ENCODE assay signal across 1 cellular context in the genomic region with DNA sequence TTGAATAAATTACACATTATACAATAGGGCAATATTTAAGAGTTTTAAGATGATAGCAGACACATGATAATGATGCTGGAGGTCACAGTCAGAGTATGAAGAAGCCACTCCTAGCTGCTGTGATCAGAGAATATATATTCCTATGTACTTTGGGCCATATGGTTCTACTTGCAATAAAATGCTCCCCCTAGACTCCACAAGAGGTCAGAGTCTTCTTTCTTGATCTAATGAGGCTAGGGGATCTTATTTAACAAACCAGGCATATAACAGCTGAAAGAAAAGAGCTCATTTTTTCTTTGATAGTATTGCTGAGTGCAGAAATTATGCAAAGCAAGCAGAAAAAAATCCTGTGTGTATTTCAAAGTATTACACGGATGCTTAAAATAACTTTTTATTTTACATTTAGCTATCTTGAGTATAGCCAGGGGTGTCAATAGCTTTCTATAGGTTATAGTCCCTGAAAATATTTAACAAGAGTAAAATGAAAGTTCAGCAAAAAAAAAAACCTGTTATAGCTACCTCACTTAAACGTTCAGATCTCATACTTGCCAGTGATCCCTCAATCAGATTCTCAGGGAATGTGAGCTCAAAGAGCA.
A peak's percentile ranks its signal among the peaks of the same experiment; 100 is the strongest.
TF ChIP-seq lines count a peak whose summit lies in the region.

No MANE protein-coding gene starts in this region.

TF ChIP-seq in HepG2, 621 proteins besides CTCF, POLR2A, EP300 and RAD21 (continued from another document):
- no peak for TF ChIP-seq ZNF407 (CRISPR knock-in tag; IDR thresholded peaks at IDR 0.05; ENCODE audit: not compliant biosample characterization)
- no peak for TF ChIP-seq HMGXB3 (CRISPR knock-in tag; IDR thresholded peaks at IDR 0.05; ENCODE audit: borderline replicate concordance)
- no peak for TF ChIP-seq MTF1 (CRISPR knock-in tag; IDR thresholded peaks at IDR 0.05)
- TF ChIP-seq STAG1 (CRISPR knock-in tag; IDR thresholded peaks at IDR 0.05) = peak; percentile 38; the same call in 1 of the 2 replicates
